Comparison of ENCODE assay signal across 1 cellular context in genomic region chr5:34666392-34667080, GRCh38.
TF ChIP-seq lines count a peak whose summit lies in the region.

No MANE protein-coding gene starts in this region.

TF ChIP-seq in WTC11, 78 proteins besides CTCF, POLR2A, EP300 and RAD21 (continued from another document):
- TF ChIP-seq OVOL2 (CRISPR knock-in tag; IDR thresholded peaks at IDR 0.05; ENCODE audit: borderline replicate concordance) (no peak), PRDM15 (CRISPR knock-in tag; IDR thresholded peaks at IDR 0.05) (no peak)
- TF ChIP-seq, protein P1, sequence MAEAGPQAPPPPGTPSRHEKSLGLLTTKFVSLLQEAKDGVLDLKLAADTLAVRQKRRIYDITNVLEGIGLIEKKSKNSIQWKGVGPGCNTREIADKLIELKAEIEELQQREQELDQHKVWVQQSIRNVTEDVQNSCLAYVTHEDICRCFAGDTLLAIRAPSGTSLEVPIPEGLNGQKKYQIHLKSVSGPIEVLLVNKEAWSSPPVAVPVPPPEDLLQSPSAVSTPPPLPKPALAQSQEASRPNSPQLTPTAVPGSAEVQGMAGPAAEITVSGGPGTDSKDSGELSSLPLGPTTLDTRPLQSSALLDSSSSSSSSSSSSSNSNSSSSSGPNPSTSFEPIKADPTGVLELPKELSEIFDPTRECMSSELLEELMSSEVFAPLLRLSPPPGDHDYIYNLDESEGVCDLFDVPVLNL (CRISPR knock-in tag; IDR thresholded peaks at IDR 0.05; ENCODE audit: borderline replicate concordance, low read depth), result no peak
